ENCODE assay signal across 30 cellular contexts in the genomic region with DNA sequence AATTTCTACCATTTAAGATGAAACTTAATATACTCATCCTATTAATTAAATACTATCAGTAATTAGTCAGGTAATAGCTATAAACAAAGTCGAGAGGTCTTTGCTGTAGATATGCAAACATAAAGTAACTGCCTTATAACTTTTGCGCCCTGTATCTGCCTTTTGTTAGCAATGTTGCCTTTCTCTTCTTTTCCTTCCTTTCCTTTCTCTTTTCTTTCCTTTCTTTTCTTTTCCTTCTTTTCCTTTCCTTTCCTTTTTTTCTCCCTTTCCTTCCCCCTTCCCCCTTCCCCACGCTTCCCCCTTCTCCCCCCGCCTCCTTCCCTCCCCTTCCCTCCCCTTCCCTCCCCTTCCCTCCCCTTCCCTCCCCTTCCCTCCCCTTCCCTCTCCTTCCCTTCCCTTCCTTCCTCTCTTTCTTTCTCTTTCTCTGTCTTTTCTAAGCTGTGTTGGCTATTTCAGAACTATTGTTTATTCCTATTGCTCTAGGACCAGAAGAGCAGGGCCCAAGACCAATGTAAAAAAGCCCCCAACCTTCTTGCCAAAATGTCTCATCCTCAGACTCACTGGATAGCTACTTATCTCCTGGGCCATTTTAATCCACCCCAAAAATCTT.
"Had no signal": no experiment of that assay in that cellular context is flagged by ENCODE, and none has a peak within 500 bp of the region (broad histone marks: within the 10 kb centered on the region; RNA-seq: fewer than 3 reads in every experiment).

No MANE protein-coding gene starts in this region.

- H3K4me1 ChIP-seq: gastroesophageal sphincter had no signal

- H3K36me3 ChIP-seq: brain microvascular endothelial cell, esophagus muscularis mucosa, gastroesophageal sphincter, WERI-Rb-1 had no signal

- ATAC-seq: activated CD4-positive, CD25-positive, alpha-beta regulatory T cell treated with anti-CD3 and anti-CD28 coated beads, Interleukin-2, amount 50 U/mL, for 24 hours; activated CD8-positive, alpha-beta T cell treated with anti-CD3 and anti-CD28 coated beads for 36 hours; activated T-cell treated with anti-CD3 and anti-CD28 coated beads, Interleukin-2, amount 50 U/mL, for 4 hours; activated T-helper 17 cell treated with anti-CD3 and anti-CD28 coated beads, Interleukin-2, amount 50 U/mL, for 72 hours; effector memory CD8-positive, alpha-beta T cell; foreskin keratinocyte; gastroesophageal sphincter; T-helper 17 cell had no signal

- H3K4me3 ChIP-seq: coronary artery, esophagus muscularis mucosa, gastroesophageal sphincter had no signal

- H3K27ac ChIP-seq: brain microvascular endothelial cell, coronary artery, esophagus muscularis mucosa, foreskin keratinocyte, gastroesophageal sphincter, WERI-Rb-1 had no signal

- H3K27me3 ChIP-seq: brain microvascular endothelial cell, esophagus muscularis mucosa, foreskin keratinocyte, gastroesophageal sphincter had no signal

- DNase-seq: activated B cell treated with CpG ODN at 0.5 μM for 24 hours; activated CD4-positive, alpha-beta T cell treated with anti-CD3 and anti-CD28 coated beads for 48 hours; activated CD4-positive, alpha-beta T cell treated with anti-CD3 and anti-CD28 coated beads, Interleukin-2, amount 50 U/mL, for 1 hour; activated CD4-positive, alpha-beta T cell treated with anti-CD3 and anti-CD28 coated beads, Interleukin-2, amount 50 U/mL, for 48 hours; activated CD8-positive, alpha-beta memory T cell treated with anti-CD3 and anti-CD28 coated beads for 24 hours; activated CD8-positive, alpha-beta T cell treated with anti-CD3 and anti-CD28 coated beads for 36 hours; activated effector memory CD4-positive, alpha-beta T cell treated with Interleukin-2 at 50 U/mL for 16 hours; activated gamma-delta T cell treated with Interleukin-2 at 50 U/mL for 16 hours; activated naive CD4-positive, alpha-beta T cell treated with anti-CD3 and anti-CD28 coated beads, Interleukin-2, amount 50 U/mL, for 16 hours; activated naive CD4-positive, alpha-beta T cell treated with Interleukin-2 at 50 U/mL for 16 hours; activated T-cell treated with anti-CD3 and anti-CD28 coated beads, Interleukin-2, amount 50 U/mL, for 4 hours; amniotic stem cell; anterior cingulate cortex; brain microvascular endothelial cell; dermis blood vessel endothelial cell; effector CD4-positive, alpha-beta T cell; effector memory CD8-positive, alpha-beta T cell; erythroblast; T-helper 1 cell; T-helper 17 cell; T1000; WERI-Rb-1 had no signal

- FAIRE-seq: astrocyte, bronchial epithelial cell had no signal

- H3K9me3 ChIP-seq: esophagus muscularis mucosa, gastroesophageal sphincter had no signal
